8 cellular contexts compared by ENCODE assay signal in the genomic region with DNA sequence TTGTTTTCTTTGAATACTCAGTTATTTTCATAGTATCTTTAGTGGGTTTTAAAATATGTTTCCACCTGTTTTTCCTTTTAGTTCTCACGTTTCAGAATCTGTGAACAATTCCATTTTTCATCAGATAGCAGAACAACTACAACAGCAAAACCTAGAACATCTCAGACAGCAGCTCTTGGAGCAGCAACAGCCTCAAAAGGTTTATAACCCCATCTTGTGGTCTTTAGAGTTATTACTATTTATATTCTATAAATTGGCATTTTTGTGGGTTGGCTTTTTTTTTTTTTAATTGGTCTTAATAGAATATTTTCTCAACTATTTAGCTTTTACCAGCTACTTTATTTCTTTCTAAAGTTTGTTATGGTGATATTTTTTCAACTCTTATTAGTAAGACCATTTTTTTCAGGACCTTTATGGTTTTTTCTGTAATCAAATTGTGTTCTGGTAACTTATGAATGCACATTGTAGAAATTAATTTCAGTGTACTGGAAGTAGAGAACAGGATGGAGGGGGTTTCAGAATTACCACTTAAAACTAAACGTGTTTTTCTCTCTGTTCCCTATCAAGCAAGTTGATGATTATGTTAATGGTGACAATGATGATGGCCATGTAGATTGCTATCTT.
A peak's percentile ranks its signal among the peaks of the same experiment; 100 is the strongest.
DNase-seq lines count a peak whose midpoint lies in the region; ATAC-seq and TF ChIP-seq lines count a peak whose summit lies in the region.

No MANE protein-coding gene starts in this region.

- peaks cover 22% of the 10 kb centered on the region for H3K36me3 Mint-ChIP-seq in HFFc6 (ENCODE audit: low read depth)

- no peak overlapping the region for H3K4me3 Mint-ChIP-seq in HFFc6

- peaks cover 15% of the 10 kb centered on the region for H3K4me1 Mint-ChIP-seq in HFFc6 (ENCODE audit: low read depth)

- H3K9me3 Mint-ChIP-seq in HFFc6 = no peaks in the 10 kb centered on the region

- DNase-seq in DMS53 treated with DMSO at 0.1 percent for 48 hours (lab: John Stamatoyannopoulos, UW; ENCODE audit: unreplicated experiment) (peak; percentile 11), HFFc6 (peak; percentile 37), RKO (ENCODE audit: low spot score) (peak; percentile 74), fibroblast of gingiva (ENCODE audit: low read depth) (peak; percentile 60), renal cortical epithelial cell (ENCODE audit: low read depth) (peak; percentile 56)
- no peak for DNase-seq in activated naive CD4-positive, alpha-beta T cell treated with Interleukin-2 at 50 U/mL for 16 hours
- DNase-seq in activated CD4-positive, alpha-beta T cell treated with anti-CD3 and anti-CD28 coated beads, Interleukin-2, amount 50 U/mL, for 1 hour = no peak

- H3K27me3 Mint-ChIP-seq in HFFc6 (ENCODE audit: insufficient read depth) = peaks cover 4% of the 10 kb centered on the region

- peak overlapping the region; percentile 42; the same call in 1 of the 2 replicates for H3K27ac Mint-ChIP-seq in HFFc6

- ATAC-seq in GM21825 (IDR thresholded peaks at IDR 0.05; ENCODE audit: unreplicated experiment) = no peak

- peak; percentile 76 for TF ChIP-seq CTCF in HFFc6 (IDR thresholded peaks at IDR 0.05)

Comparison
In these comparisons a context has a peak if more than half of its experiments do, and no peak if none do; other contexts are left out.
1. DNase-seq: peak in DMS53 treated with DMSO at 0.1 percent for 48 hours (single experiment), HFFc6 (single experiment), RKO (single experiment), fibroblast of gingiva (single experiment) and renal cortical epithelial cell (single experiment); none in activated naive CD4-positive, alpha-beta T cell treated with Interleukin-2 at 50 U/mL for 16 hours (single experiment) and activated CD4-positive, alpha-beta T cell treated with anti-CD3 and anti-CD28 coated beads, Interleukin-2, amount 50 U/mL, for 1 hour (single experiment).